1 cellular context compared by ENCODE assay signal in the genomic region with DNA sequence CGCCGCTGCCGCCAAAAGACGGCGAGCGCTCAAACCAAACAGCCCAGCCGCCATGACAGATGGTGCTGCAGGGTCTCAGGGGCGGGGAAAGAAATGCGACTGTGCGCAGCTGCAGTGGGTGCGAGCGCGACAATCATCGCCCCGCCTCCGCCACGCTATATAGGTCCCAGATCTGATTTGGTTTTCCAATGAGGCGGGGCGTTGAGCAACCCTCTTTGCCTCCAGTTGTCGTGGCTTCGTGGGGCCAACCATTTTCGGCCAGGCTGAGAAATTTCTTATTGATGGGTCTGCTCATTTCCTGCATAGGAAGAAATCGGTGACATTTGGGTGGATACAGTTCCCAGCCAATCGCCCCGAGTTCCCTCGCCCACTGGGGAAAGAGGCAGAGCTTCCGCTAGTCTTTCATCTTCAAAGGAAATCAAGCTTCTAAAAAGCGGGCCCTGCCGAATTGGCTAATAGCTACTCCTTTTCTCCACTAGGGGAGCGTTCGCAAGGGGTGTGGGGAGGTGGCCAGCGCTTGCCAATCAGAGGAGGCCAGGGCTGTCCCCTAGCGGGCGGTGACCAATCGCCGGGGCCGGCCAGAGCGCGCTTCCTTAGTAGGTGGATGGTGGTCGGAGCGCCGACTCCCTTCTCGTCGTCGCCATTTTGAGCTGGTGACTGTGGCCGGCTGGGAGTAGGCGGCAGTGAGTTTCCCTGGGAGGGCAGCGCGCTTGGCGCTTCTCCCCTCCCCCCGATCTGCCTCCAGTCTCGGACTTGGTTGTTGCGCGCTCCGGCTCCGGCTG.
A peak's percentile ranks its signal among the peaks of the same experiment; 100 is the strongest.
TF ChIP-seq lines count a peak whose summit lies in the region.

TSS of gene NDUFB11 (minus strand) at position 77 of the 782 bp plus-strand sequence. CDS start at position 54, 23 bp downstream.
TSS of gene RBM10 (plus strand) at position 596 of the 782 bp plus-strand sequence. CDS start 2,261 bp downstream, outside the sequence.

TF ChIP-seq in HepG2, 621 proteins besides CTCF, POLR2A, EP300 and RAD21 (continued from another document and continues in another):
- TF ChIP-seq, protein P1, sequence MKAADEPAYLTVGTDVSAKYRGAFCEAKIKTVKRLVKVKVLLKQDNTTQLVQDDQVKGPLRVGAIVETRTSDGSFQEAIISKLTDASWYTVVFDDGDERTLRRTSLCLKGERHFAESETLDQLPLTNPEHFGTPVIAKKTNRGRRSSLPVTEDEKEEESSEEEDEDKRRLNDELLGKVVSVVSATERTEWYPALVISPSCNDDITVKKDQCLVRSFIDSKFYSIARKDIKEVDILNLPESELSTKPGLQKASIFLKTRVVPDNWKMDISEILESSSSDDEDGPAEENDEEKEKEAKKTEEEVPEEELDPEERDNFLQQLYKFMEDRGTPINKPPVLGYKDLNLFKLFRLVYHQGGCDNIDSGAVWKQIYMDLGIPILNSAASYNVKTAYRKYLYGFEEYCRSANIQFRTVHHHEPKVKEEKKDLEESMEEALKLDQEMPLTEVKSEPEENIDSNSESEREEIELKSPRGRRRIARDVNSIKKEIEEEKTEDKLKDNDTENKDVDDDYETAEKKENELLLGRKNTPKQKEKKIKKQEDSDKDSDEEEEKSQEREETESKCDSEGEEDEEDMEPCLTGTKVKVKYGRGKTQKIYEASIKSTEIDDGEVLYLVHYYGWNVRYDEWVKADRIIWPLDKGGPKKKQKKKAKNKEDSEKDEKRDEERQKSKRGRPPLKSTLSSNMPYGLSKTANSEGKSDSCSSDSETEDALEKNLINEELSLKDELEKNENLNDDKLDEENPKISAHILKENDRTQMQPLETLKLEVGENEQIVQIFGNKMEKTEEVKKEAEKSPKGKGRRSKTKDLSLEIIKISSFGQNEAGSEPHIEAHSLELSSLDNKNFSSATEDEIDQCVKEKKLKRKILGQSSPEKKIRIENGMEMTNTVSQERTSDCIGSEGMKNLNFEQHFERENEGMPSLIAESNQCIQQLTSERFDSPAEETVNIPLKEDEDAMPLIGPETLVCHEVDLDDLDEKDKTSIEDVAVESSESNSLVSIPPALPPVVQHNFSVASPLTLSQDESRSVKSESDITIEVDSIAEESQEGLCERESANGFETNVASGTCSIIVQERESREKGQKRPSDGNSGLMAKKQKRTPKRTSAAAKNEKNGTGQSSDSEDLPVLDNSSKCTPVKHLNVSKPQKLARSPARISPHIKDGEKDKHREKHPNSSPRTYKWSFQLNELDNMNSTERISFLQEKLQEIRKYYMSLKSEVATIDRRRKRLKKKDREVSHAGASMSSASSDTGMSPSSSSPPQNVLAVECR (CRISPR knock-in tag; IDR thresholded peaks at IDR 0.05; ENCODE audit: borderline replicate concordance) = peak; percentile 64; the same call in 1 of the 2 replicates
- TF ChIP-seq HNRNPLL (IDR thresholded peaks at IDR 0.05; ENCODE audit: low read depth, low read length, poor library complexity, severe bottlenecking) (peak; percentile 29), STAT5B (CRISPR knock-in tag; IDR thresholded peaks at IDR 0.05) (0 out of 2 replicates have a peak, but pooled peaks have one; percentile 32), HOXD1 (CRISPR knock-in tag; IDR thresholded peaks at IDR 0.05) (0 out of 2 replicates have a peak, but pooled peaks have one; percentile 36), ZFY (CRISPR knock-in tag; IDR thresholded peaks at IDR 0.05) (peak; percentile 55), ZBTB40 (IDR thresholded peaks at IDR 0.05) (no peak), ZBTB40 (CRISPR knock-in tag; IDR thresholded peaks at IDR 0.05) (peak; percentile 35; the same call in 1 of the 2 replicates), KDM2A (CRISPR knock-in tag; IDR thresholded peaks at IDR 0.05; ENCODE audit: borderline replicate concordance, low read depth) (peak; percentile 15; the same call in 1 of the 2 replicates), RFX5 (IDR thresholded peaks at IDR 0.05; ENCODE audit: low read depth, low read length) (peak; percentile 53), GATAD1 (CRISPR knock-in tag; IDR thresholded peaks at IDR 0.05) (0 out of 2 replicates have a peak, but pooled peaks have one; percentile 32), ZNF329 (CRISPR knock-in tag; IDR thresholded peaks at IDR 0.05; ENCODE audit: low read depth) (0 out of 2 replicates have a peak, but pooled peaks have one; percentile 42), SP4 (CRISPR knock-in tag; IDR thresholded peaks at IDR 0.05) (peak; percentile 22; the same call in 1 of the 2 replicates), GABPB1 (CRISPR knock-in tag; IDR thresholded peaks at IDR 0.05) (peak; percentile 62; the same call in 1 of the 2 replicates), ATF7-NPFF (CRISPR knock-in tag; IDR thresholded peaks at IDR 0.05; ENCODE audit: low read depth) (0 out of 2 replicates have a peak, but pooled peaks have one; percentile 44), HDAC1 (CRISPR knock-in tag; IDR thresholded peaks at IDR 0.05) (peak; percentile 46; the same call in 1 of the 2 replicates), ZNF792 (CRISPR knock-in tag; IDR thresholded peaks at IDR 0.05) (0 out of 2 replicates have a peak, but pooled peaks have one; percentile 21), ZNF468 (CRISPR knock-in tag; IDR thresholded peaks at IDR 0.05) (no peak), ZBTB1 (CRISPR knock-in tag; IDR thresholded peaks at IDR 0.05; ENCODE audit: borderline replicate concordance) (no peak)
- TF ChIP-seq, protein P2, sequence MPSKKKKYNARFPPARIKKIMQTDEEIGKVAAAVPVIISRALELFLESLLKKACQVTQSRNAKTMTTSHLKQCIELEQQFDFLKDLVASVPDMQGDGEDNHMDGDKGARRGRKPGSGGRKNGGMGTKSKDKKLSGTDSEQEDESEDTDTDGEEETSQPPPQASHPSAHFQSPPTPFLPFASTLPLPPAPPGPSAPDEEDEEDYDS (CRISPR knock-in tag; IDR thresholded peaks at IDR 0.05) = peak; percentile 53
- TF ChIP-seq, protein P3, sequence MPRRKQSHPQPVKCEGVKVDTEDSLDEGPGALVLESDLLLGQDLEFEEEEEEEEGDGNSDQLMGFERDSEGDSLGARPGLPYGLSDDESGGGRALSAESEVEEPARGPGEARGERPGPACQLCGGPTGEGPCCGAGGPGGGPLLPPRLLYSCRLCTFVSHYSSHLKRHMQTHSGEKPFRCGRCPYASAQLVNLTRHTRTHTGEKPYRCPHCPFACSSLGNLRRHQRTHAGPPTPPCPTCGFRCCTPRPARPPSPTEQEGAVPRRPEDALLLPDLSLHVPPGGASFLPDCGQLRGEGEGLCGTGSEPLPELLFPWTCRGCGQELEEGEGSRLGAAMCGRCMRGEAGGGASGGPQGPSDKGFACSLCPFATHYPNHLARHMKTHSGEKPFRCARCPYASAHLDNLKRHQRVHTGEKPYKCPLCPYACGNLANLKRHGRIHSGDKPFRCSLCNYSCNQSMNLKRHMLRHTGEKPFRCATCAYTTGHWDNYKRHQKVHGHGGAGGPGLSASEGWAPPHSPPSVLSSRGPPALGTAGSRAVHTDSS (CRISPR knock-in tag; conservative IDR thresholded peaks at IDR 0.05) = no peak
- TF ChIP-seq, protein P4, sequence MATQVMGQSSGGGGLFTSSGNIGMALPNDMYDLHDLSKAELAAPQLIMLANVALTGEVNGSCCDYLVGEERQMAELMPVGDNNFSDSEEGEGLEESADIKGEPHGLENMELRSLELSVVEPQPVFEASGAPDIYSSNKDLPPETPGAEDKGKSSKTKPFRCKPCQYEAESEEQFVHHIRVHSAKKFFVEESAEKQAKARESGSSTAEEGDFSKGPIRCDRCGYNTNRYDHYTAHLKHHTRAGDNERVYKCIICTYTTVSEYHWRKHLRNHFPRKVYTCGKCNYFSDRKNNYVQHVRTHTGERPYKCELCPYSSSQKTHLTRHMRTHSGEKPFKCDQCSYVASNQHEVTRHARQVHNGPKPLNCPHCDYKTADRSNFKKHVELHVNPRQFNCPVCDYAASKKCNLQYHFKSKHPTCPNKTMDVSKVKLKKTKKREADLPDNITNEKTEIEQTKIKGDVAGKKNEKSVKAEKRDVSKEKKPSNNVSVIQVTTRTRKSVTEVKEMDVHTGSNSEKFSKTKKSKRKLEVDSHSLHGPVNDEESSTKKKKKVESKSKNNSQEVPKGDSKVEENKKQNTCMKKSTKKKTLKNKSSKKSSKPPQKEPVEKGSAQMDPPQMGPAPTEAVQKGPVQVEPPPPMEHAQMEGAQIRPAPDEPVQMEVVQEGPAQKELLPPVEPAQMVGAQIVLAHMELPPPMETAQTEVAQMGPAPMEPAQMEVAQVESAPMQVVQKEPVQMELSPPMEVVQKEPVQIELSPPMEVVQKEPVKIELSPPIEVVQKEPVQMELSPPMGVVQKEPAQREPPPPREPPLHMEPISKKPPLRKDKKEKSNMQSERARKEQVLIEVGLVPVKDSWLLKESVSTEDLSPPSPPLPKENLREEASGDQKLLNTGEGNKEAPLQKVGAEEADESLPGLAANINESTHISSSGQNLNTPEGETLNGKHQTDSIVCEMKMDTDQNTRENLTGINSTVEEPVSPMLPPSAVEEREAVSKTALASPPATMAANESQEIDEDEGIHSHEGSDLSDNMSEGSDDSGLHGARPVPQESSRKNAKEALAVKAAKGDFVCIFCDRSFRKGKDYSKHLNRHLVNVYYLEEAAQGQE (IDR thresholded peaks at IDR 0.05; ENCODE audit: borderline replicate concordance in 1 of 2, low read depth in 1 of 2, low read length in 2 of 2) = peak in 1 of 2 experiments; percentile 29; a peak in 1 of 4 replicates
- TF ChIP-seq, protein P5, sequence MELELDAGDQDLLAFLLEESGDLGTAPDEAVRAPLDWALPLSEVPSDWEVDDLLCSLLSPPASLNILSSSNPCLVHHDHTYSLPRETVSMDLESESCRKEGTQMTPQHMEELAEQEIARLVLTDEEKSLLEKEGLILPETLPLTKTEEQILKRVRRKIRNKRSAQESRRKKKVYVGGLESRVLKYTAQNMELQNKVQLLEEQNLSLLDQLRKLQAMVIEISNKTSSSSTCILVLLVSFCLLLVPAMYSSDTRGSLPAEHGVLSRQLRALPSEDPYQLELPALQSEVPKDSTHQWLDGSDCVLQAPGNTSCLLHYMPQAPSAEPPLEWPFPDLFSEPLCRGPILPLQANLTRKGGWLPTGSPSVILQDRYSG (CRISPR knock-in tag; IDR thresholded peaks at IDR 0.05) = no peak
- TF ChIP-seq, protein P6, sequence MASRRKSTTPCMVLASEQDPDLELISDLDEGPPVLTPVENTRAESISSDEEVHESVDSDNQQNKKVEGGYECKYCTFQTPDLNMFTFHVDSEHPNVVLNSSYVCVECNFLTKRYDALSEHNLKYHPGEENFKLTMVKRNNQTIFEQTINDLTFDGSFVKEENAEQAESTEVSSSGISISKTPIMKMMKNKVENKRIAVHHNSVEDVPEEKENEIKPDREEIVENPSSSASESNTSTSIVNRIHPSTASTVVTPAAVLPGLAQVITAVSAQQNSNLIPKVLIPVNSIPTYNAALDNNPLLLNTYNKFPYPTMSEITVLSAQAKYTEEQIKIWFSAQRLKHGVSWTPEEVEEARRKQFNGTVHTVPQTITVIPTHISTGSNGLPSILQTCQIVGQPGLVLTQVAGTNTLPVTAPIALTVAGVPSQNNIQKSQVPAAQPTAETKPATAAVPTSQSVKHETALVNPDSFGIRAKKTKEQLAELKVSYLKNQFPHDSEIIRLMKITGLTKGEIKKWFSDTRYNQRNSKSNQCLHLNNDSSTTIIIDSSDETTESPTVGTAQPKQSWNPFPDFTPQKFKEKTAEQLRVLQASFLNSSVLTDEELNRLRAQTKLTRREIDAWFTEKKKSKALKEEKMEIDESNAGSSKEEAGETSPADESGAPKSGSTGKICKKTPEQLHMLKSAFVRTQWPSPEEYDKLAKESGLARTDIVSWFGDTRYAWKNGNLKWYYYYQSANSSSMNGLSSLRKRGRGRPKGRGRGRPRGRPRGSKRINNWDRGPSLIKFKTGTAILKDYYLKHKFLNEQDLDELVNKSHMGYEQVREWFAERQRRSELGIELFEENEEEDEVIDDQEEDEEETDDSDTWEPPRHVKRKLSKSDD (CRISPR knock-in tag; IDR thresholded peaks at IDR 0.05; ENCODE audit: low read depth) = peak; percentile 41; the same call in 1 of the 2 replicates
